ENCODE assay signal across 17 cellular contexts in genomic region chr4:76059750-76060149, GRCh38. TPM values are rescaled to one million over a fixed set of nuclear protein-coding genes. Genes with fewer than 3 reads are reported as not detected.
DNase-seq lines count a peak whose midpoint lies in the region; ATAC-seq and TF ChIP-seq lines count a peak whose summit lies in the region.
"Had no signal": no experiment of that assay in that cellular context is flagged by ENCODE, and none has a peak within 500 bp of the region (broad histone marks: within the 10 kb centered on the region; RNA-seq: fewer than 3 reads in every experiment).

No MANE protein-coding gene starts in this region.

- no peak for DNase-seq in activated T-cell treated with anti-CD3 and anti-CD28 coated beads, Interleukin-2, amount 50 U/mL, for 4 hours
- no peak for DNase-seq in activated T-cell treated with anti-CD3 and anti-CD28 coated beads, Interleukin-2, amount 50 U/mL, for 1 hour
- DNase-seq in NOMO-1 (lab: John Stamatoyannopoulos, UW; ENCODE audit: unreplicated experiment in 2 of 2) (peak; percentile 52 to 93), smooth muscle cell (lab: John Stamatoyannopoulos, UW; ENCODE audit: unreplicated experiment) (no peak), NCI-H2081 (lab: John Stamatoyannopoulos, UW) (no peak)
- no peak for DNase-seq in activated T-helper 1 cell treated with anti-CD3 and anti-CD28 coated beads, Interleukin-12 subunit alpha, Interleukin-12 subunit beta, Interleukin-2, Interleukin-4 antibody, amounts not matched to agents 30 ng/mL and 10 ng/mL and 1 ng/mL, durations not matched to agents 14 hours and 24 hours and 36 hours (ENCODE audit: low spot score)
- DNase-seq: ACHN; central memory CD4-positive, alpha-beta T cell; islet precursor cell; MM.1S; NCI-H2227 treated with DMSO at 0.1 percent for 48 hours had no signal

- peak; percentile 40 to 57 for ATAC-seq in activated T-cell treated with anti-CD3 and anti-CD28 coated beads, Interleukin-2, amount 50 U/mL, for 4 hours
- ATAC-seq in GM21737 (IDR thresholded peaks at IDR 0.05; ENCODE audit: unreplicated experiment), result no peak
- ATAC-seq in HG03025 (IDR thresholded peaks at IDR 0.05; ENCODE audit: low FRiP score, unreplicated experiment), result no peak
- ATAC-seq: HCT116 had no signal

- TF ChIP-seq CTCF in smooth muscle cell (IDR thresholded peaks at IDR 0.05; ENCODE audit: borderline replicate concordance, insufficient read depth, poor library complexity, severe bottlenecking), result no peak

- peaks cover 42% of the 10 kb centered on the region for H3K4me1 Mint-ChIP-seq in activated T-cell treated with anti-CD3 and anti-CD28 coated beads, Interleukin-2, amount 50 U/mL, for 4 hours (ENCODE audit: low read depth)
- peaks cover 72% of the 10 kb centered on the region for H3K4me1 Mint-ChIP-seq in activated T-helper 1 cell treated with anti-CD3 and anti-CD28 coated beads, Interleukin-12 subunit alpha, Interleukin-12 subunit beta, Interleukin-2, Interleukin-4 antibody, amounts not matched to agents 30 ng/mL and 10 ng/mL and 1 ng/mL, durations not matched to agents 14 hours and 24 hours and 36 hours (ENCODE audit: low read depth)

- no peaks in the 10 kb centered on the region for H3K36me3 ChIP-seq in smooth muscle cell (ENCODE audit: low read depth)
- H3K36me3 ChIP-seq: suprapubic skin had no signal

- peak overlapping the region; percentile 72 for H3K4me2 ChIP-seq in smooth muscle cell

- H3K27ac Mint-ChIP-seq in activated T-helper 1 cell treated with anti-CD3 and anti-CD28 coated beads, Interleukin-12 subunit alpha, Interleukin-12 subunit beta, Interleukin-2, Interleukin-4 antibody, amounts not matched to agents 30 ng/mL and 10 ng/mL and 1 ng/mL, durations not matched to agents 14 hours and 24 hours and 36 hours, result peak overlapping the region; percentile 61
- H3K27ac Mint-ChIP-seq: activated naive CD8-positive, alpha-beta T cell had no signal

- H3K79me2 ChIP-seq in smooth muscle cell (ENCODE audit: low read depth), result no peaks in the 10 kb centered on the region
- H3K79me2 ChIP-seq: parathyroid adenoma had no signal

- H3K4me3 Mint-ChIP-seq in activated T-cell treated with anti-CD3 and anti-CD28 coated beads, Interleukin-2, amount 50 U/mL, for 4 hours, result no peak overlapping the region
- H3K4me3 Mint-ChIP-seq in activated T-helper 1 cell treated with anti-CD3 and anti-CD28 coated beads, Interleukin-12 subunit alpha, Interleukin-12 subunit beta, Interleukin-2, Interleukin-4 antibody, amounts not matched to agents 30 ng/mL and 10 ng/mL and 1 ng/mL, durations not matched to agents 14 hours and 24 hours and 36 hours, result peak overlapping the region; percentile 43
- H3K4me3 Mint-ChIP-seq: activated naive CD8-positive, alpha-beta T cell had no signal

- H3K27ac ChIP-seq in smooth muscle cell (ENCODE audit: low read depth), result peak overlapping the region; percentile 1
- H3K27ac ChIP-seq: parathyroid adenoma, suprapubic skin had no signal

- no peak overlapping the region for H3K4me3 ChIP-seq in smooth muscle cell
- H3K4me3 ChIP-seq: suprapubic skin had no signal

- H3F3A ChIP-seq in smooth muscle cell (ENCODE audit: low read depth), result peaks cover 11% of the 10 kb centered on the region

- no peak overlapping the region for H2AFZ ChIP-seq in smooth muscle cell (ENCODE audit: low read depth)
- H2AFZ ChIP-seq: parathyroid adenoma had no signal

- peaks cover 7% of the 10 kb centered on the region for H3K27me3 ChIP-seq in smooth muscle cell (ENCODE audit: low read depth)
- H3K27me3 ChIP-seq: suprapubic skin had no signal

- H3K9me3 ChIP-seq in smooth muscle cell (replicated peaks; ENCODE audit: low read depth), result no peaks in the 10 kb centered on the region
- H3K9me3 ChIP-seq: suprapubic skin had no signal

- H3K36me3 Mint-ChIP-seq in activated T-cell treated with anti-CD3 and anti-CD28 coated beads, Interleukin-2, amount 50 U/mL, for 4 hours (ENCODE audit: insufficient read depth), result no peaks in the 10 kb centered on the region
- peaks cover 4% of the 10 kb centered on the region for H3K36me3 Mint-ChIP-seq in activated T-helper 1 cell treated with anti-CD3 and anti-CD28 coated beads, Interleukin-12 subunit alpha, Interleukin-12 subunit beta, Interleukin-2, Interleukin-4 antibody, amounts not matched to agents 30 ng/mL and 10 ng/mL and 1 ng/mL, durations not matched to agents 14 hours and 24 hours and 36 hours (ENCODE audit: low read depth)
- H3K36me3 Mint-ChIP-seq: activated naive CD8-positive, alpha-beta T cell had no signal

- 33% methylated on average over 1 of the region's 1 CpG for WGBS in smooth muscle cell (ENCODE audit: low lambda C conversion rate)

- H3K9ac ChIP-seq in smooth muscle cell (ENCODE audit: low read depth), result no peak overlapping the region
- H3K9ac ChIP-seq: parathyroid adenoma had no signal

- H3K4me1 ChIP-seq in smooth muscle cell (ENCODE audit: low read depth), result peaks cover 20% of the 10 kb centered on the region
- H3K4me1 ChIP-seq: parathyroid adenoma, suprapubic skin had no signal

- H3K9me3 Mint-ChIP-seq in activated T-cell treated with anti-CD3 and anti-CD28 coated beads, Interleukin-2, amount 50 U/mL, for 4 hours, result no peaks in the 10 kb centered on the region
- no peaks in the 10 kb centered on the region for H3K9me3 Mint-ChIP-seq in activated T-helper 1 cell treated with anti-CD3 and anti-CD28 coated beads, Interleukin-12 subunit alpha, Interleukin-12 subunit beta, Interleukin-2, Interleukin-4 antibody, amounts not matched to agents 30 ng/mL and 10 ng/mL and 1 ng/mL, durations not matched to agents 14 hours and 24 hours and 36 hours

- intact Hi-C loops in activated T-helper 1 cell treated with anti-CD3 and anti-CD28 coated beads, Interleukin-12 subunit alpha, Interleukin-12 subunit beta, Interleukin-2, Interleukin-4 antibody, amounts not matched to agents 30 ng/mL and 10 ng/mL and 1 ng/mL, durations not matched to agents 14 hours and 24 hours and 36 hours (cut with micrococcal nuclease), result loop anchor here (2.0 to 10.0 kb wide), 10 partner anchors 89 to 1803 kb away; partner anchors contain the start of genes CDKL2, MRPL1, NAAA and NUP54

- H4K20me1 ChIP-seq in smooth muscle cell (ENCODE audit: low read depth), result no peaks in the 10 kb centered on the region

- H3K27me3 Mint-ChIP-seq in activated T-cell treated with anti-CD3 and anti-CD28 coated beads, Interleukin-2, amount 50 U/mL, for 4 hours (ENCODE audit: low read depth), result peaks cover 8% of the 10 kb centered on the region
- no peaks in the 10 kb centered on the region for H3K27me3 Mint-ChIP-seq in activated T-helper 1 cell treated with anti-CD3 and anti-CD28 coated beads, Interleukin-12 subunit alpha, Interleukin-12 subunit beta, Interleukin-2, Interleukin-4 antibody, amounts not matched to agents 30 ng/mL and 10 ng/mL and 1 ng/mL, durations not matched to agents 14 hours and 24 hours and 36 hours (ENCODE audit: insufficient read depth)

RNA-seq across cellular contexts. Expression of gene ART3, which starts 14.8 kb away (rescaled TPM):
- total RNA-seq in activated T-cell treated with anti-CD3 and anti-CD28 coated beads, Interleukin-2, amount 50 U/mL, for 4 hours, result under 1 TPM in 2 of 3 donors, not detected in 1; 0.79 to 0.95 TPM
- total RNA-seq in activated T-helper 1 cell treated with anti-CD3 and anti-CD28 coated beads, Interleukin-12 subunit alpha, Interleukin-12 subunit beta, Interleukin-2, Interleukin-4 antibody, amounts not matched to agents 30 ng/mL and 10 ng/mL and 1 ng/mL, durations not matched to agents 14 hours and 24 hours and 36 hours, result 0.47 and 0.49 TPM in 2 replicates
- total RNA-seq in smooth muscle cell, result not detected in 2 replicates
- 0.93 and 1.1 TPM in 2 replicates for polyA plus RNA-seq in smooth muscle cell

RNA-seq across cellular contexts. Expression of gene CXCL11, which starts 23.9 kb away (rescaled TPM):
- 1 to 10 TPM in 2 of 3 donors, under 1 TPM in 1; 0.37 to 3.4 (median 2.4) TPM for total RNA-seq in activated T-cell treated with anti-CD3 and anti-CD28 coated beads, Interleukin-2, amount 50 U/mL, for 4 hours
- total RNA-seq in activated T-helper 1 cell treated with anti-CD3 and anti-CD28 coated beads, Interleukin-12 subunit alpha, Interleukin-12 subunit beta, Interleukin-2, Interleukin-4 antibody, amounts not matched to agents 30 ng/mL and 10 ng/mL and 1 ng/mL, durations not matched to agents 14 hours and 24 hours and 36 hours, result not detected in 2 replicates
- total RNA-seq in smooth muscle cell, result not detected in 2 replicates
- not detected in 2 replicates for polyA plus RNA-seq in smooth muscle cell

RNA-seq across cellular contexts. Expression of gene CXCL10, which starts 36.5 kb away (rescaled TPM):
- 10 to 100 TPM; 13.0 to 52.3 (median 13.9) TPM for total RNA-seq in activated T-cell treated with anti-CD3 and anti-CD28 coated beads, Interleukin-2, amount 50 U/mL, for 4 hours
- 6.5 and 6.6 TPM in 2 replicates for total RNA-seq in activated T-helper 1 cell treated with anti-CD3 and anti-CD28 coated beads, Interleukin-12 subunit alpha, Interleukin-12 subunit beta, Interleukin-2, Interleukin-4 antibody, amounts not matched to agents 30 ng/mL and 10 ng/mL and 1 ng/mL, durations not matched to agents 14 hours and 24 hours and 36 hours
- total RNA-seq in smooth muscle cell, result 18.9 and 19.7 TPM in 2 replicates
- polyA plus RNA-seq in smooth muscle cell, result 18.9 and 21.2 TPM in 2 replicates
- total RNA-seq: suprapubic skin had no signal

RNA-seq across cellular contexts. Expression of gene CXCL9, which starts 52.4 kb away (rescaled TPM):
- total RNA-seq in activated T-cell treated with anti-CD3 and anti-CD28 coated beads, Interleukin-2, amount 50 U/mL, for 4 hours, result 10 to 100 TPM; 13.0 to 65.1 (median 15.1) TPM
- 0.10 TPM in 2 replicates for total RNA-seq in activated T-helper 1 cell treated with anti-CD3 and anti-CD28 coated beads, Interleukin-12 subunit alpha, Interleukin-12 subunit beta, Interleukin-2, Interleukin-4 antibody, amounts not matched to agents 30 ng/mL and 10 ng/mL and 1 ng/mL, durations not matched to agents 14 hours and 24 hours and 36 hours
- total RNA-seq in smooth muscle cell, result 0.27 and 0.45 TPM in 2 replicates
- polyA plus RNA-seq in smooth muscle cell, result 0.16 TPM in 1 of 2 replicates, not detected in the other

Comparison
In these comparisons a context has a peak if more than half of its experiments do, and no peak if none do; other contexts are left out.
1. ATAC-seq: peak in activated T-cell treated with anti-CD3 and anti-CD28 coated beads, Interleukin-2, amount 50 U/mL, for 4 hours (2 of 2); none in GM21737 (single experiment) and HG03025 (single experiment).
2. DNase-seq: peak in NOMO-1 (2 of 2); none in activated T-cell treated with anti-CD3 and anti-CD28 coated beads, Interleukin-2, amount 50 U/mL, for 4 hours (single experiment), activated T-cell treated with anti-CD3 and anti-CD28 coated beads, Interleukin-2, amount 50 U/mL, for 1 hour (single experiment), activated T-helper 1 cell treated with anti-CD3 and anti-CD28 coated beads, Interleukin-12 subunit alpha, Interleukin-12 subunit beta, Interleukin-2, Interleukin-4 antibody, amounts not matched to agents 30 ng/mL and 10 ng/mL and 1 ng/mL, durations not matched to agents 14 hours and 24 hours and 36 hours (single experiment), smooth muscle cell (single experiment) and NCI-H2081 (0 of 2).